In genomic region chr7:24301703-24302102, GRCh38 we compare ENCODE assay signal across 26 cellular contexts. TPM values are rescaled to one million over a fixed set of nuclear protein-coding genes. Genes with fewer than 3 reads are reported as not detected.
"Had no signal": no experiment of that assay in that cellular context is flagged by ENCODE, and none has a peak within 500 bp of the region (broad histone marks: within the 10 kb centered on the region; RNA-seq: fewer than 3 reads in every experiment).

No MANE protein-coding gene starts in this region.

- H3K9me3 Mint-ChIP-seq: activated naive CD4-positive, alpha-beta T cell treated with anti-CD3 and anti-CD28 coated beads, Interleukin-2, amount 10 ng/mL, durations not matched to agents 7 days and 5 days; natural killer cell treated with Interleukin-12 subunit alpha and Interleukin-12 subunit beta and Interleukin-15 and Interleukin-18, amount 100 ng/mL, for 72 hours had no signal

- H3K4me3 ChIP-seq: colonic mucosa, dorsolateral prefrontal cortex, esophagus squamous epithelium, gastrocnemius medialis, ovary, prostate gland, upper lobe of left lung had no signal

- H3K4me1 Mint-ChIP-seq: activated naive CD4-positive, alpha-beta T cell treated with anti-CD3 and anti-CD28 coated beads, Interleukin-2, amount 10 ng/mL, durations not matched to agents 7 days and 5 days had no signal

- H3K9me3 ChIP-seq: colonic mucosa, esophagus squamous epithelium, gastrocnemius medialis, ovary, prostate gland, upper lobe of left lung had no signal

- H3K36me3 Mint-ChIP-seq: activated CD4-positive, alpha-beta memory T cell treated with anti-CD3 and anti-CD28 coated beads for 36 hours; activated naive CD4-positive, alpha-beta T cell treated with anti-CD3 and anti-CD28 coated beads, Interleukin-2, amount 10 ng/mL, durations not matched to agents 7 days and 5 days had no signal

- H3K36me3 ChIP-seq: colonic mucosa, esophagus squamous epithelium, gastrocnemius medialis, ovary, prostate gland, upper lobe of left lung had no signal

- H3K27ac Mint-ChIP-seq: activated B cell treated with CpG ODN at 0.5 μM for 24 hours; activated CD4-positive, alpha-beta memory T cell treated with anti-CD3 and anti-CD28 coated beads for 36 hours; activated naive CD4-positive, alpha-beta T cell treated with anti-CD3 and anti-CD28 coated beads, Interleukin-2, amount 10 ng/mL, durations not matched to agents 7 days and 5 days; activated T-cell treated with anti-CD3 and anti-CD28 coated beads, Interleukin-2, amount 50 U/mL, for 72 hours; endodermal cell; natural killer cell treated with Interleukin-12 subunit alpha and Interleukin-12 subunit beta and Interleukin-15 and Interleukin-18, amount 100 ng/mL, for 72 hours had no signal

- H3K27me3 ChIP-seq: colonic mucosa, esophagus squamous epithelium, gastrocnemius medialis, ovary, upper lobe of left lung had no signal

- ATAC-seq: activated T-cell treated with anti-CD3 and anti-CD28 coated beads, Interleukin-2, amount 50 U/mL, for 72 hours; gastrocnemius medialis; left ventricle myocardium superior; natural killer cell treated with Interleukin-12 subunit alpha and Interleukin-12 subunit beta and Interleukin-15 and Interleukin-18, amount 100 ng/mL, for 72 hours; stimulated activated naive CD8-positive, alpha-beta T cell treated with anti-CD3 and anti-CD28 coated beads, Interleukin-15, Interleukin-2, amounts not matched to agents 100 U/mL and 50 U/mL, for 24 hours had no signal

- FAIRE-seq: bronchial epithelial cell, islet of Langerhans had no signal

- H3K4me1 ChIP-seq: colonic mucosa, esophagus squamous epithelium, gastrocnemius medialis, prostate gland, upper lobe of left lung had no signal

- DNase-seq: activated B cell treated with CpG ODN at 0.5 μM for 24 hours; activated CD4-positive, alpha-beta memory T cell treated with anti-CD3 and anti-CD28 coated beads for 36 hours; activated CD4-positive, alpha-beta T cell treated with anti-CD3 and anti-CD28 coated beads for 4 hours; activated effector memory CD4-positive, alpha-beta T cell treated with anti-CD3 and anti-CD28 coated beads, Interleukin-2, amount 50 U/mL, for 16 hours; activated naive CD4-positive, alpha-beta T cell treated with anti-CD3 and anti-CD28 coated beads, Interleukin-2, amount 10 ng/mL, durations not matched to agents 7 days and 5 days; activated T-cell treated with anti-CD3 and anti-CD28 coated beads, Interleukin-2, amount 50 U/mL, for 72 hours; amygdala; colonic mucosa; dorsolateral prefrontal cortex; endodermal cell; esophagus squamous epithelium; gastrocnemius medialis; hypothalamus; left ventricle myocardium superior; mammary epithelial cell; midbrain; ovary; stimulated activated CD4-positive, alpha-beta T cell treated with anti-CD3 and anti-CD28 coated beads, Interleukin-4, amount 100 ng/mL, for 1 hour; stimulated activated naive CD8-positive, alpha-beta T cell treated with anti-CD3 and anti-CD28 coated beads, Interleukin-15, Interleukin-2, amounts not matched to agents 100 U/mL and 50 U/mL, for 24 hours; T-helper 9 cell; upper lobe of left lung had no signal

- H3K4me3 Mint-ChIP-seq: activated B cell treated with CpG ODN at 0.5 μM for 24 hours; activated CD4-positive, alpha-beta memory T cell treated with anti-CD3 and anti-CD28 coated beads for 36 hours; activated naive CD4-positive, alpha-beta T cell treated with anti-CD3 and anti-CD28 coated beads, Interleukin-2, amount 10 ng/mL, durations not matched to agents 7 days and 5 days; activated T-cell treated with anti-CD3 and anti-CD28 coated beads, Interleukin-2, amount 50 U/mL, for 72 hours; endodermal cell; natural killer cell treated with Interleukin-12 subunit alpha and Interleukin-12 subunit beta and Interleukin-15 and Interleukin-18, amount 100 ng/mL, for 72 hours had no signal

- H3K27ac ChIP-seq: colonic mucosa, dorsolateral prefrontal cortex, esophagus squamous epithelium, gastrocnemius medialis, ovary, prostate gland, upper lobe of left lung had no signal

RNA-seq across cellular contexts. Expression of gene NPY, which starts 17.7 kb away (rescaled TPM):
- total RNA-seq: activated B cell treated with CpG ODN at 0.5 μM for 24 hours; activated CD4-positive, alpha-beta memory T cell treated with anti-CD3 and anti-CD28 coated beads for 36 hours; activated T-cell treated with anti-CD3 and anti-CD28 coated beads, Interleukin-2, amount 50 U/mL, for 72 hours; bronchial epithelial cell; colonic mucosa; endodermal cell; esophagus squamous epithelium; gastrocnemius medialis; left ventricle myocardium superior; mammary epithelial cell; natural killer cell treated with Interleukin-12 subunit alpha and Interleukin-12 subunit beta and Interleukin-15 and Interleukin-18, amount 100 ng/mL, for 72 hours; subcutaneous adipose tissue had no signal
- polyA plus RNA-seq: mammary epithelial cell, ovary had no signal
